ENCODE assay signal across 1 cellular context in genomic region chr22:26632422-26633155, GRCh38.
TF ChIP-seq lines count a peak whose summit lies in the region.

No MANE protein-coding gene starts in this region.

TF ChIP-seq in K562, 482 proteins besides CTCF, POLR2A, EP300 and RAD21 (continued from another document and continues in another):
- TF ChIP-seq, protein P1, sequence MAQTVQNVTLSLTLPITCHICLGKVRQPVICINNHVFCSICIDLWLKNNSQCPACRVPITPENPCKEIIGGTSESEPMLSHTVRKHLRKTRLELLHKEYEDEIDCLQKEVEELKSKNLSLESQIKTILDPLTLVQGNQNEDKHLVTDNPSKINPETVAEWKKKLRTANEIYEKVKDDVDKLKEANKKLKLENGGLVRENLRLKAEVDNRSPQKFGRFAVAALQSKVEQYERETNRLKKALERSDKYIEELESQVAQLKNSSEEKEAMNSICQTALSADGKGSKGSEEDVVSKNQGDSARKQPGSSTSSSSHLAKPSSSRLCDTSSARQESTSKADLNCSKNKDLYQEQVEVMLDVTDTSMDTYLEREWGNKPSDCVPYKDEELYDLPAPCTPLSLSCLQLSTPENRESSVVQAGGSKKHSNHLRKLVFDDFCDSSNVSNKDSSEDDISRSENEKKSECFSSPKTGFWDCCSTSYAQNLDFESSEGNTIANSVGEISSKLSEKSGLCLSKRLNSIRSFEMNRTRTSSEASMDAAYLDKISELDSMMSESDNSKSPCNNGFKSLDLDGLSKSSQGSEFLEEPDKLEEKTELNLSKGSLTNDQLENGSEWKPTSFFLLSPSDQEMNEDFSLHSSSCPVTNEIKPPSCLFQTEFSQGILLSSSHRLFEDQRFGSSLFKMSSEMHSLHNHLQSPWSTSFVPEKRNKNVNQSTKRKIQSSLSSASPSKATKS (CRISPR knock-in tag; IDR thresholded peaks at IDR 0.05), result no peak
- TF ChIP-seq KDM4B (IDR thresholded peaks at IDR 0.05; ENCODE audit: borderline replicate concordance in 2 of 2, low read depth in 1 of 2), result no peak
- no peak for TF ChIP-seq ZNF668 (CRISPR knock-in tag; IDR thresholded peaks at IDR 0.05)
- TF ChIP-seq ZNF197 (CRISPR knock-in tag; IDR thresholded peaks at IDR 0.05; ENCODE audit: low read depth), result no peak
- TF ChIP-seq NFE2L1 (tag; IDR thresholded peaks at IDR 0.05; ENCODE audit: borderline replicate concordance, low read depth), result no peak
- no peak for TF ChIP-seq ZBTB8A (IDR thresholded peaks at IDR 0.05; ENCODE audit: partially characterized antibody)
- no peak for TF ChIP-seq ZFPM2 (CRISPR knock-in tag; IDR thresholded peaks at IDR 0.05)
- TF ChIP-seq TFE3 (CRISPR knock-in tag; IDR thresholded peaks at IDR 0.05), result no peak
- peak; percentile 6; the same call in 1 of the 2 replicates for TF ChIP-seq L3MBTL2 (IDR thresholded peaks at IDR 0.05)
- peak; percentile 70; the same call in 1 of the 2 replicates for TF ChIP-seq ZNF175 (CRISPR knock-in tag; IDR thresholded peaks at IDR 0.05; ENCODE audit: low read depth)
- no peak for TF ChIP-seq SNIP1 (IDR thresholded peaks at IDR 0.05; ENCODE audit: low read depth)
- no peak for TF ChIP-seq USF2 (CRISPR knock-in tag; IDR thresholded peaks at IDR 0.05)
- no peak for TF ChIP-seq ZNF79 (CRISPR knock-in tag; IDR thresholded peaks at IDR 0.05; ENCODE audit: low read depth)
- TF ChIP-seq SLC30A9 (CRISPR knock-in tag; IDR thresholded peaks at IDR 0.05), result no peak
- peak; percentile 91 for TF ChIP-seq NEUROD1 (IDR thresholded peaks at IDR 0.05; ENCODE audit: borderline replicate concordance, low read depth, low read length, partially characterized antibody)
- TF ChIP-seq PATZ1 (CRISPR knock-in tag; IDR thresholded peaks at IDR 0.05; ENCODE audit: borderline replicate concordance), result no peak
- no peak for TF ChIP-seq PRMT5 (CRISPR knock-in tag; IDR thresholded peaks at IDR 0.05)
- no peak for TF ChIP-seq MAFK (IDR thresholded peaks at IDR 0.05; ENCODE audit: low read length)
- no peak for TF ChIP-seq PHTF2 (CRISPR knock-in tag; IDR thresholded peaks at IDR 0.05)
- TF ChIP-seq FOXA3 (CRISPR knock-in tag; conservative IDR thresholded peaks at IDR 0.05 in 1 of 2, IDR thresholded peaks at IDR 0.05 in 1 of 2), result no peak
- no peak for TF ChIP-seq ZKSCAN3 (CRISPR knock-in tag; IDR thresholded peaks at IDR 0.05)
- no peak for TF ChIP-seq ZNF282 (CRISPR knock-in tag; IDR thresholded peaks at IDR 0.05)
- TF ChIP-seq, protein P2, sequence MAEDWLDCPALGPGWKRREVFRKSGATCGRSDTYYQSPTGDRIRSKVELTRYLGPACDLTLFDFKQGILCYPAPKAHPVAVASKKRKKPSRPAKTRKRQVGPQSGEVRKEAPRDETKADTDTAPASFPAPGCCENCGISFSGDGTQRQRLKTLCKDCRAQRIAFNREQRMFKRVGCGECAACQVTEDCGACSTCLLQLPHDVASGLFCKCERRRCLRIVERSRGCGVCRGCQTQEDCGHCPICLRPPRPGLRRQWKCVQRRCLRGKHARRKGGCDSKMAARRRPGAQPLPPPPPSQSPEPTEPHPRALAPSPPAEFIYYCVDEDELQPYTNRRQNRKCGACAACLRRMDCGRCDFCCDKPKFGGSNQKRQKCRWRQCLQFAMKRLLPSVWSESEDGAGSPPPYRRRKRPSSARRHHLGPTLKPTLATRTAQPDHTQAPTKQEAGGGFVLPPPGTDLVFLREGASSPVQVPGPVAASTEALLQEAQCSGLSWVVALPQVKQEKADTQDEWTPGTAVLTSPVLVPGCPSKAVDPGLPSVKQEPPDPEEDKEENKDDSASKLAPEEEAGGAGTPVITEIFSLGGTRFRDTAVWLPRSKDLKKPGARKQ (CRISPR knock-in tag; IDR thresholded peaks at IDR 0.05), result no peak
- TF ChIP-seq SP2 (IDR thresholded peaks at IDR 0.05; ENCODE audit: extremely low read depth, low read depth, low read length, poor library complexity, severe bottlenecking), result no peak
- TF ChIP-seq MYC (IDR thresholded peaks at IDR 0.05; ENCODE audit: low read depth, low read length), result peak; percentile 54; the same call in 1 of the 2 replicates
- no peak for TF ChIP-seq MYC (CRISPR knock-in tag; IDR thresholded peaks at IDR 0.05; ENCODE audit: borderline replicate concordance, low read depth)
- TF ChIP-seq, protein P3, sequence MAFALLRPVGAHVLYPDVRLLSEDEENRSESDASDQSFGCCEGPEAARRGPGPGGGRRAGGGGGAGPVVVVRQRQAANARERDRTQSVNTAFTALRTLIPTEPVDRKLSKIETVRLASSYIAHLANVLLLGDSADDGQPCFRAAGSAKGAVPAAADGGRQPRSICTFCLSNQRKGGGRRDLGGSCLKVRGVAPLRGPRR (CRISPR knock-in tag; IDR thresholded peaks at IDR 0.05), result no peak
- 0 out of 2 replicates have a peak, but pooled peaks have one; percentile 50 for TF ChIP-seq GATAD2B (IDR thresholded peaks at IDR 0.05; ENCODE audit: borderline replicate concordance)
- TF ChIP-seq FOXP4 (CRISPR knock-in tag; IDR thresholded peaks at IDR 0.05; ENCODE audit: borderline replicate concordance), result no peak
- TF ChIP-seq NR4A1 (CRISPR knock-in tag; IDR thresholded peaks at IDR 0.05), result no peak
- no peak for TF ChIP-seq NR4A1 (tag; IDR thresholded peaks at IDR 0.05)
- TF ChIP-seq, protein P4, sequence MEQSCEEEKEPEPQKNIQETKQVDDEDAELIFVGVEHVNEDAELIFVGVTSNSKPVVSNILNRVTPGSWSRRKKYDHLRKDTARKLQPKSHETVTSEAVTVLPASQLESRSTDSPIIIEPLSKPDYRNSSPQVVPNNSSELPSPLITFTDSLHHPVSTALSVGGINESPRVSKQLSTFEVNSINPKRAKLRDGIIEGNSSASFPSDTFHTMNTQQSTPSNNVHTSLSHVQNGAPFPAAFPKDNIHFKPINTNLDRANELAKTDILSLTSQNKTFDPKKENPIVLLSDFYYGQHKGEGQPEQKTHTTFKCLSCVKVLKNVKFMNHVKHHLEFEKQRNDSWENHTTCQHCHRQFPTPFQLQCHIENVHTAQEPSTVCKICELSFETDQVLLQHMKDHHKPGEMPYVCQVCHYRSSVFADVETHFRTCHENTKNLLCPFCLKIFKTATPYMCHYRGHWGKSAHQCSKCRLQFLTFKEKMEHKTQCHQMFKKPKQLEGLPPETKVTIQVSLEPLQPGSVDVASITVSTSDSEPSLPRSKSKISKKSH (CRISPR knock-in tag; IDR thresholded peaks at IDR 0.05), result no peak
- no peak for TF ChIP-seq DACH1 (IDR thresholded peaks at IDR 0.05; ENCODE audit: partially characterized antibody)
- TF ChIP-seq, protein P5, sequence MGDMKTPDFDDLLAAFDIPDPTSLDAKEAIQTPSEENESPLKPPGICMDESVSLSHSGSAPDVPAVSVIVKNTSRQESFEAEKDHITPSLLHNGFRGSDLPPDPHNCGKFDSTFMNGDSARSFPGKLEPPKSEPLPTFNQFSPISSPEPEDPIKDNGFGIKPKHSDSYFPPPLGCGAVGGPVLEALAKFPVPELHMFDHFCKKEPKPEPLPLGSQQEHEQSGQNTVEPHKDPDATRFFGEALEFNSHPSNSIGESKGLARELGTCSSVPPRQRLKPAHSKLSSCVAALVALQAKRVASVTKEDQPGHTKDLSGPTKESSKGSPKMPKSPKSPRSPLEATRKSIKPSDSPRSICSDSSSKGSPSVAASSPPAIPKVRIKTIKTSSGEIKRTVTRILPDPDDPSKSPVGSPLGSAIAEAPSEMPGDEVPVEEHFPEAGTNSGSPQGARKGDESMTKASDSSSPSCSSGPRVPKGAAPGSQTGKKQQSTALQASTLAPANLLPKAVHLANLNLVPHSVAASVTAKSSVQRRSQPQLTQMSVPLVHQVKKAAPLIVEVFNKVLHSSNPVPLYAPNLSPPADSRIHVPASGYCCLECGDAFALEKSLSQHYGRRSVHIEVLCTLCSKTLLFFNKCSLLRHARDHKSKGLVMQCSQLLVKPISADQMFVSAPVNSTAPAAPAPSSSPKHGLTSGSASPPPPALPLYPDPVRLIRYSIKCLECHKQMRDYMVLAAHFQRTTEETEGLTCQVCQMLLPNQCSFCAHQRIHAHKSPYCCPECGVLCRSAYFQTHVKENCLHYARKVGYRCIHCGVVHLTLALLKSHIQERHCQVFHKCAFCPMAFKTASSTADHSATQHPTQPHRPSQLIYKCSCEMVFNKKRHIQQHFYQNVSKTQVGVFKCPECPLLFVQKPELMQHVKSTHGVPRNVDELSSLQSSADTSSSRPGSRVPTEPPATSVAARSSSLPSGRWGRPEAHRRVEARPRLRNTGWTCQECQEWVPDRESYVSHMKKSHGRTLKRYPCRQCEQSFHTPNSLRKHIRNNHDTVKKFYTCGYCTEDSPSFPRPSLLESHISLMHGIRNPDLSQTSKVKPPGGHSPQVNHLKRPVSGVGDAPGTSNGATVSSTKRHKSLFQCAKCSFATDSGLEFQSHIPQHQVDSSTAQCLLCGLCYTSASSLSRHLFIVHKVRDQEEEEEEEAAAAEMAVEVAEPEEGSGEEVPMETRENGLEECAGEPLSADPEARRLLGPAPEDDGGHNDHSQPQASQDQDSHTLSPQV (IDR thresholded peaks at IDR 0.05), result peak; percentile 76; the same call in 1 of the 2 replicates
- TF ChIP-seq CCAR2 (IDR thresholded peaks at IDR 0.05; ENCODE audit: low read depth, low read length), result no peak
- TF ChIP-seq SRSF1 (IDR thresholded peaks at IDR 0.05; ENCODE audit: low read depth, low read length), result no peak
- no peak for TF ChIP-seq BMI1 (IDR thresholded peaks at IDR 0.05; ENCODE audit: low read length)
- no peak for TF ChIP-seq GTF2E2 (tag; IDR thresholded peaks at IDR 0.05)
- TF ChIP-seq YY1 (IDR thresholded peaks at IDR 0.05; ENCODE audit: borderline replicate concordance in 1 of 3, control insufficient read depth in 1 of 3, extremely low read depth in 1 of 3, insufficient read depth in 3 of 3, insufficient read length in 1 of 3, insufficient replicate concordance in 2 of 3, low read depth in 1 of 3, low read length in 2 of 3), result no peak
- TF ChIP-seq POLR2H (tag; IDR thresholded peaks at IDR 0.05; ENCODE audit: low read depth), result peak; percentile 74
- TF ChIP-seq VEZF1 (CRISPR knock-in tag; IDR thresholded peaks at IDR 0.05), result peak; percentile 85
